ENCODE assay signal across 25 cellular contexts in the genomic region with DNA sequence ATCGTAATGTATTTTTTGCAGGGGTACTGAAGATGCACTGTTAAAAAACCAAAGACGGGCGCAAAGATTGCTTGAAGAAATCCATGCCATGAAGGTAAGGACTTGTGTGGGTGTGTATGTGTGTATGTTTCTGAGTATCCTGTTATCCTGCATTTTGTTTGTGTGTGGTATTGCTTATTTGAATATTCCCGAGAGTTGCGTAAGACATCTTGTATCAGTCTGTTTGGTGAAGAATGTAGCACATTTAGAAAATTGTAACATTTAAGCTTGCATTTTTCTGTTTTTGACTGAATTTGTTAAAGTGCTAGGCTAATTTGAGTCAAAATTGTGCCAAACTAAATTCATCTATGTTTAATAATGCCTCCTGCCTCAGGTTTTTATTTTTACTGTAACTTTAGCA. TPM values are rescaled to one million over a fixed set of nuclear protein-coding genes. Genes with fewer than 3 reads are reported as not detected.
DNase-seq lines count a peak whose midpoint lies in the region; ATAC-seq and TF ChIP-seq lines count a peak whose summit lies in the region.
"Had no signal": no experiment of that assay in that cellular context is flagged by ENCODE, and none has a peak within 500 bp of the region (broad histone marks: within the 10 kb centered on the region; RNA-seq: fewer than 3 reads in every experiment).

No MANE protein-coding gene starts in this region.

- intact Hi-C loops in PC-3 (cut with micrococcal nuclease): no loop called here

- H3K4me3 Mint-ChIP-seq in GM23338: no peak overlapping the region
- H3K4me3 Mint-ChIP-seq: B cell, CD14-positive monocyte, H9 had no signal

- peaks cover 79% of the 10 kb centered on the region for H3K79me2 ChIP-seq in GM23338 (replicated peaks; ENCODE audit: insufficient read depth)
- H3K79me2 ChIP-seq in PC-3 (ENCODE audit: low read length): peaks cover 47% of the 10 kb centered on the region

- CTCF ChIA-PET in PC-3 (lab: Charles Lee): no interaction called here

- H3K4me3 ChIP-seq in GM23338 (no peak overlapping the region), HUES6 (ENCODE audit: low read depth, low read length) (no peak overlapping the region), PC-3 (ENCODE audit: low read length) (no peak overlapping the region)
- H3K4me3 ChIP-seq: MG63, PC-9 had no signal

- H3K36me3 ChIP-seq in GM23338 (ENCODE audit: insufficient read depth): no peaks in the 10 kb centered on the region
- 0 out of 2 replicates have a peak, but pooled peaks cover 3% of the 10 kb centered on the region for H3K36me3 ChIP-seq in HUES6 (ENCODE audit: control insufficient read depth, insufficient read depth, low read length)
- H3K36me3 ChIP-seq in PC-3 (ENCODE audit: low read depth, low read length): no peaks in the 10 kb centered on the region; the same call in 1 of the 2 replicates

- H3K4me1 ChIP-seq in GM23338 (ENCODE audit: insufficient read depth) (peaks cover 19% of the 10 kb centered on the region), HUES6 (ENCODE audit: control insufficient read depth, insufficient read depth, low read length) (peaks cover 10% of the 10 kb centered on the region), PC-3 (ENCODE audit: insufficient read depth, low read length) (peaks cover 24% of the 10 kb centered on the region)

- H3K27me3 ChIP-seq in GM23338 (ENCODE audit: insufficient read depth): no peaks in the 10 kb centered on the region
- H3K27me3 ChIP-seq in HUES6 (ENCODE audit: control insufficient read depth, insufficient read depth, low read length): no peaks in the 10 kb centered on the region
- no peaks in the 10 kb centered on the region for H3K27me3 ChIP-seq in PC-3 (ENCODE audit: low read length)
- H3K27me3 ChIP-seq: MG63 had no signal

- H3K27me3 Mint-ChIP-seq in GM23338 (ENCODE audit: insufficient read depth, low read depth, poor library complexity): no peaks in the 10 kb centered on the region
- H3K27me3 Mint-ChIP-seq: B cell had no signal

- H3K4me2 ChIP-seq in GM23338 (no peak overlapping the region), PC-3 (ENCODE audit: low read length) (no peak overlapping the region)
- H3K4me2 ChIP-seq: PC-9 had no signal

- H3K9ac ChIP-seq in HUES6 (ENCODE audit: low read length) (no peak overlapping the region), PC-3 (ENCODE audit: low read length) (no peak overlapping the region)

- H3K9me3 Mint-ChIP-seq in GM23338: no peaks in the 10 kb centered on the region
- H3K9me3 Mint-ChIP-seq: H9 had no signal

- no peaks in the 10 kb centered on the region for H3K9me2 ChIP-seq in GM23338 (ENCODE audit: insufficient read depth)
- H3K9me2 ChIP-seq in PC-3 (replicated peaks; ENCODE audit: low read length): no peaks in the 10 kb centered on the region

- peaks cover 3% of the 10 kb centered on the region; the same call in 1 of the 2 replicates for H4K20me1 ChIP-seq in GM23338 (replicated peaks; ENCODE audit: insufficient read depth)
- H4K20me1 ChIP-seq in PC-3 (ENCODE audit: low read length): peaks cover 28% of the 10 kb centered on the region

- H3K4me1 Mint-ChIP-seq in GM23338: peaks cover 4% of the 10 kb centered on the region; the same call in 1 of the 3 replicates
- H3K4me1 Mint-ChIP-seq: H9 had no signal

- POLR2A ChIA-PET in PC-3 (lab: Charles Lee; ENCODE audit: unreplicated experiment): no interaction called here

- peaks cover 3% of the 10 kb centered on the region; the same call in 2 of the 3 replicates for H3K36me3 Mint-ChIP-seq in GM23338 (ENCODE audit: low read depth)

- DNase-seq in GM23338 (ENCODE audit: low spot score) (no peak), amniotic epithelial cell (ENCODE audit: low read depth) (peak; percentile 19), iPS-NIHi11 (ENCODE audit: low spot score) (no peak), PC-3 (no peak)
- DNase-seq: Calu3; DMS79 treated with DMSO at 0.1 percent for 48 hours; GF-D8; H9; KG1; MG63; NCI-H1105 treated with DMSO at 0.1 percent for 48 hours; NCI-H2029; NCI-H446; NCI-H526; NCI-H82; NK-92 treated with Interleukin-12 subunit alpha and Interleukin-12 subunit beta, amount 100 ng/mL, for 24 hours; PC-9; RPMI8226; SHP77 had no signal

- H3F3A ChIP-seq in GM23338 (replicated peaks; ENCODE audit: low read depth) (no peaks in the 10 kb centered on the region), PC-3 (ENCODE audit: low read length, unreplicated experiment) (no peaks in the 10 kb centered on the region)

- H2AFZ ChIP-seq in GM23338 (no peak overlapping the region), PC-3 (ENCODE audit: low read length) (no peak overlapping the region)
- H2AFZ ChIP-seq: PC-9 had no signal

- H3K27ac ChIP-seq in GM23338 (ENCODE audit: low read depth) (no peak overlapping the region), HUES6 (ENCODE audit: low read depth, low read length) (0 out of 2 replicates have a peak overlapping the region, but pooled peaks have one; percentile 30), PC-3 (ENCODE audit: low read length) (no peak overlapping the region)
- H3K27ac ChIP-seq: HL-60, PC-9 had no signal

- peak overlapping the region; percentile 49 for H3K27ac Mint-ChIP-seq in GM23338
- H3K27ac Mint-ChIP-seq: B cell had no signal

- TF ChIP-seq CTCF in GM23338 (conservative IDR thresholded peaks at IDR 0.05; ENCODE audit: low read depth in 2 of 2) (no peak), PC-3 (conservative IDR thresholded peaks at IDR 0.05; ENCODE audit: low read depth, low read length) (no peak)

- H3K9me3 ChIP-seq in HUES6 (ENCODE audit: control insufficient read depth, insufficient read depth, low read depth, low read length): no peaks in the 10 kb centered on the region
- H3K9me3 ChIP-seq in PC-3 (ENCODE audit: low read length): no peaks in the 10 kb centered on the region
- H3K9me3 ChIP-seq: MG63 had no signal

- ATAC-seq in GM23338: no peak
- no peak for ATAC-seq in HG03139 (IDR thresholded peaks at IDR 0.05; ENCODE audit: unreplicated experiment)
- no peak for ATAC-seq in activated CD4-positive, CD25-positive, alpha-beta regulatory T cell treated with anti-CD3 and anti-CD28 coated beads, Interleukin-2, amount 50 U/mL, for 24 hours
- ATAC-seq in PC-3: no peak

- no TSS peak for BruUV-seq in PC-3 (replicated peaks; lab: Mats Ljungman, UMichigan)

TF ChIP-seq in GM23338, 12 proteins besides CTCF, POLR2A, EP300 and RAD21:
- TF ChIP-seq ZNF331 (CRISPR knock-in tag; IDR thresholded peaks at IDR 0.05; ENCODE audit: low read depth): no peak
- TF ChIP-seq NANOG (IDR thresholded peaks at IDR 0.05; ENCODE audit: borderline replicate concordance): no peak
- no peak for TF ChIP-seq EZH2 (IDR thresholded peaks at IDR 0.05; ENCODE audit: low read depth, unreplicated experiment)
- no peak for TF ChIP-seq STAT1 (IDR thresholded peaks at IDR 0.05; ENCODE audit: unreplicated experiment)

RNA-seq across cellular contexts. Expression of a gene that starts 13.5 kb away (rescaled TPM):
- 28.5 and 34.5 TPM in 2 replicates for total RNA-seq in GM23338 (2014; rRNA removed; shearing (Covaris generic))
- 26.6 and 34.5 TPM in 2 replicates for polyA plus RNA-seq in GM23338 (2016; fragmentation: Nextera tagmentation; extraction: Ambion mirVana)
- total RNA-seq in PC-3 (2014; rRNA removed): 11.9 and 12.2 TPM in 2 replicates
